ENCODE assay signal across 8 cellular contexts in the genomic region with DNA sequence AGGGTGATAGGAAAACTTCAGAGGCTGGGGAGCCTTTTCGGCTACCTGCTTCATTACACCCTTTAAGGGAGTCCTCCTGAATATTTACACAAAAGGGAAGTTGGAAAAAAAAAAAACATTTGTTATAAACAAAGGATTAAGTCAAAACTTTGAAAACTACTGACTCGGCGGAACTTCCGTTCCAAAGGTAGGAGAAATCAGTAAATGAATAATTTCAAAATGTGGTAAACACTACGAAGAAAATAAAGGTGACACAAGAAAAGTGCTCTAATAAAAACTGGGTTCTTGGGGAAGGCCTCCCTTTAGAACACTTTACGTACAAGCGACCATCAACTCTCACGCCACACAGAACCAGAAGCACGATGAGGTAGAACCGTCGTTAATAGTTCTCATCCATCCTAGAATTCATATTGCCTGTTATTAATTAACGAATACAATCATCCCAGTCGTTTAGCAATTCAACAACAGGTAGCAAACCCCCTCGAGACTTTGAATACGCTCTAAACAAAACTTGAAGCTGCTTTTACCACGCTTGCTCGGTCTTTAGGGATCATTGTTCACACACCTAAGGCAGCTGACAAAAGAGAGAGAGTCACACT. TPM values are rescaled to one million over a fixed set of nuclear protein-coding genes. Genes with fewer than 3 reads are reported as not detected.
DNase-seq lines count a peak whose midpoint lies in the region; ATAC-seq and TF ChIP-seq lines count a peak whose summit lies in the region.

No MANE protein-coding gene starts in this region.

- peak overlapping the region; percentile 81 for H3K4me3 ChIP-seq in GM23338
- H3K4me3 ChIP-seq in neural progenitor cell = peak overlapping the region; percentile 88

- H3K4me1 Mint-ChIP-seq in CD14-positive monocyte (peaks cover 26% of the 10 kb centered on the region), GM23338 (peaks cover 5% of the 10 kb centered on the region; the same call in 2 of the 3 replicates), endothelial cell (ENCODE audit: unreplicated experiment) (peaks cover 21% of the 10 kb centered on the region), neural progenitor cell (peaks cover 17% of the 10 kb centered on the region)

- ATAC-seq in GM23338 (no peak), GM21390 (IDR thresholded peaks at IDR 0.05; ENCODE audit: unreplicated experiment) (no peak), HG03432 (IDR thresholded peaks at IDR 0.05; ENCODE audit: unreplicated experiment) (no peak)

- H3K27ac Mint-ChIP-seq in CD14-positive monocyte (peak overlapping the region; percentile 84 to 94 (median 91)), GM23338 (peak overlapping the region; percentile 99), endothelial cell (ENCODE audit: unreplicated experiment) (peak overlapping the region; percentile 98), neural progenitor cell (peak overlapping the region; percentile 98)

- H3K36me3 Mint-ChIP-seq in CD14-positive monocyte = no peaks in the 10 kb centered on the region
- H3K36me3 Mint-ChIP-seq in GM23338 (ENCODE audit: low read depth) = peaks cover 26% of the 10 kb centered on the region
- H3K36me3 Mint-ChIP-seq in endothelial cell (ENCODE audit: low read depth, unreplicated experiment) = peaks cover 11% of the 10 kb centered on the region
- H3K36me3 Mint-ChIP-seq in neural progenitor cell = peaks cover 4% of the 10 kb centered on the region

- H4K20me1 ChIP-seq in GM23338 (replicated peaks; ENCODE audit: insufficient read depth) = peaks cover 32% of the 10 kb centered on the region
- H4K20me1 ChIP-seq in neural progenitor cell (ENCODE audit: low read depth) = peaks cover 47% of the 10 kb centered on the region

- POLR2A ChIA-PET in RWPE1 (lab: Yijun Ruan, JAX; ENCODE audit: low non-redundant PET) = interaction anchor here (0.6 to 0.7 kb wide), 2 partner anchors 53 to 617 kb away, joined by 3 read pairs; no protein-coding TSS in a partner anchor

- peak overlapping the region; percentile 93 for H3K27ac ChIP-seq in GM23338 (ENCODE audit: low read depth)
- H3K27ac ChIP-seq in RWPE1 = peak overlapping the region; percentile 95
- H3K27ac ChIP-seq in neural progenitor cell = peak overlapping the region; percentile 94

- H3K79me2 ChIP-seq in GM23338 (replicated peaks; ENCODE audit: insufficient read depth) (peaks cover 65% of the 10 kb centered on the region), neural progenitor cell (ENCODE audit: low read depth) (peaks cover 74% of the 10 kb centered on the region)

- 0 out of 2 replicates have a peak, but pooled peaks cover 8% of the 10 kb centered on the region for H3F3A ChIP-seq in GM23338 (replicated peaks; ENCODE audit: low read depth)
- peaks cover 16% of the 10 kb centered on the region for H3F3A ChIP-seq in neural progenitor cell (ENCODE audit: low read depth)

- intact Hi-C loops in CD14-positive monocyte (cut with micrococcal nuclease) = loop anchor here in 1 of 2 donors (10.0 kb wide), 1 partner anchor 664 kb away; the partner anchor contains the start of genes ATRIP, CCDC51 and TMA7

- DNase-seq in CD14-positive monocyte (ENCODE audit: low spot score) (peak; percentile 47), GM23338 (ENCODE audit: low spot score) (no peak), RWPE1 (ENCODE audit: low spot score) (no peak), endothelial cell (ENCODE audit: low spot score) (no peak), neural progenitor cell (ENCODE audit: low spot score) (no peak), OCI-M2 (lab: John Stamatoyannopoulos, UW; ENCODE audit: unreplicated experiment) (no peak)

- H3K9ac ChIP-seq in neural progenitor cell = peak overlapping the region; percentile 96

- H3K9me3 ChIP-seq in neural progenitor cell (ENCODE audit: low read depth) = no peaks in the 10 kb centered on the region

- peaks cover 0 to 3% (median 0%) of the 10 kb centered on the region in 3 donors for H3K27me3 Mint-ChIP-seq in CD14-positive monocyte (ENCODE audit: low read depth in 3 of 3)
- H3K27me3 Mint-ChIP-seq in GM23338 (ENCODE audit: insufficient read depth, low read depth, poor library complexity) = peaks cover 8% of the 10 kb centered on the region
- H3K27me3 Mint-ChIP-seq in endothelial cell (ENCODE audit: unreplicated experiment) = peaks cover 17% of the 10 kb centered on the region
- peaks cover 4% of the 10 kb centered on the region for H3K27me3 Mint-ChIP-seq in neural progenitor cell (ENCODE audit: insufficient read depth, low read depth)

- H3K27me3 ChIP-seq in GM23338 (ENCODE audit: insufficient read depth) (no peaks in the 10 kb centered on the region), neural progenitor cell (no peaks in the 10 kb centered on the region)

- no peaks in the 10 kb centered on the region for H3K9me2 ChIP-seq in GM23338 (ENCODE audit: insufficient read depth)

- H3K36me3 ChIP-seq in GM23338 (ENCODE audit: insufficient read depth) (no peaks in the 10 kb centered on the region; the same call in 1 of the 2 replicates), neural progenitor cell (no peaks in the 10 kb centered on the region)

- TF ChIP-seq CTCF in CD14-positive monocyte (IDR thresholded peaks at IDR 0.05) (no peak), GM23338 (conservative IDR thresholded peaks at IDR 0.05; ENCODE audit: low read depth in 2 of 2) (no peak), RWPE1 (conservative IDR thresholded peaks at IDR 0.05; ENCODE audit: low read depth) (no peak), endothelial cell (IDR thresholded peaks at IDR 0.05; ENCODE audit: unreplicated experiment) (no peak), neural progenitor cell (IDR thresholded peaks at IDR 0.05) (no peak)

- peaks cover 10% of the 10 kb centered on the region for H3K4me1 ChIP-seq in GM23338 (ENCODE audit: insufficient read depth)
- peaks cover 9% of the 10 kb centered on the region for H3K4me1 ChIP-seq in neural progenitor cell

- peak overlapping the region; percentile 82 for H3K4me2 ChIP-seq in GM23338
- peak overlapping the region; percentile 75 for H3K4me2 ChIP-seq in neural progenitor cell

- H3K9me3 Mint-ChIP-seq in CD14-positive monocyte (no peaks in the 10 kb centered on the region), GM23338 (no peaks in the 10 kb centered on the region), endothelial cell (ENCODE audit: unreplicated experiment) (no peaks in the 10 kb centered on the region), neural progenitor cell (no peaks in the 10 kb centered on the region)

- H2AFZ ChIP-seq in GM23338 (no peak overlapping the region), neural progenitor cell (replicated peaks) (peak overlapping the region; percentile 27)

- CTCF ChIA-PET in RWPE1 (lab: Yijun Ruan, JAX) = no interaction called here

- H3K4me3 Mint-ChIP-seq in CD14-positive monocyte (peak overlapping the region; percentile 85 to 92), GM23338 (peak overlapping the region; percentile 99), endothelial cell (ENCODE audit: unreplicated experiment) (peak overlapping the region; percentile 99), neural progenitor cell (peak overlapping the region; percentile 98)

TF ChIP-seq in GM23338, 12 proteins besides CTCF, POLR2A, EP300 and RAD21:
- peak; percentile 13; the same call in 1 of the 2 replicates for TF ChIP-seq POLR2AphosphoS5 (IDR thresholded peaks at IDR 0.05; ENCODE audit: low read depth)
- TF ChIP-seq CREB1 (CRISPR knock-in tag; IDR thresholded peaks at IDR 0.05; ENCODE audit: low read depth) = no peak

RNA-seq across cellular contexts. Expression of gene SMARCC1, which starts 0.9 kb away (rescaled TPM):
- polyA plus RNA-seq in CD14-positive monocyte = 10 to 100 TPM; 20.5 to 33.5 TPM
- 151 and 171 TPM in 2 replicates for total RNA-seq in GM23338 (2014; rRNA removed; shearing (Covaris generic))
- 93.7 and 105 TPM in 2 replicates for polyA plus RNA-seq in GM23338 (2016; fragmentation: Nextera tagmentation; extraction: Ambion mirVana)
- total RNA-seq in endothelial cell (ENCODE audit: unreplicated experiment) = 138 TPM
- 167 and 175 TPM in 2 replicates for total RNA-seq in neural progenitor cell (ENCODE audit: low replicate concordance)

RNA-seq across cellular contexts. Expression of gene DHX30, which starts 22.1 kb away (rescaled TPM):
- polyA plus RNA-seq in CD14-positive monocyte (10 to 100 TPM; 19.4 to 20.1 TPM), GM23338 (2016; fragmentation: Nextera tagmentation; extraction: Ambion mirVana) (47.5 and 52.8 TPM in 2 replicates)
- 113 and 125 TPM in 2 replicates for total RNA-seq in GM23338 (2014; rRNA removed; shearing (Covaris generic))
- total RNA-seq in endothelial cell (ENCODE audit: unreplicated experiment) (68.7 TPM), neural progenitor cell (ENCODE audit: low replicate concordance) (70.9 and 116 TPM in 2 replicates)
